1 cellular context compared by ENCODE assay signal in genomic region chr10:121845044-121845784, GRCh38.
A peak's percentile ranks its signal among the peaks of the same experiment; 100 is the strongest.
TF ChIP-seq lines count a peak whose summit lies in the region.

No MANE protein-coding gene starts in this region.

TF ChIP-seq in H1, 55 proteins besides CTCF, POLR2A, EP300 and RAD21:
- TF ChIP-seq SAP30 (IDR thresholded peaks at IDR 0.05; ENCODE audit: insufficient read depth, insufficient replicate concordance, low read length) = no peak
- 0 out of 2 replicates have a peak, but pooled peaks have one; percentile 20 for TF ChIP-seq MAFK (IDR thresholded peaks at IDR 0.05; ENCODE audit: low read depth, low read length)
- no peak for TF ChIP-seq ATF3 (IDR thresholded peaks at IDR 0.05; ENCODE audit: insufficient read depth, low read depth, low read length)
- no peak for TF ChIP-seq SP2 (IDR thresholded peaks at IDR 0.05; ENCODE audit: low read length)
- TF ChIP-seq CHD2 (IDR thresholded peaks at IDR 0.05; ENCODE audit: low read length) = no peak
- no peak for TF ChIP-seq JUND (IDR thresholded peaks at IDR 0.05; ENCODE audit: low read length)
